1 cellular context compared by ENCODE assay signal in genomic region chr10:98425511-98426352, GRCh38.
TF ChIP-seq lines count a peak whose summit lies in the region.

No MANE protein-coding gene starts in this region.

TF ChIP-seq in GM23338, 12 proteins besides CTCF, POLR2A, EP300 and RAD21 (continued from another document):
- TF ChIP-seq ZNF331 (CRISPR knock-in tag; IDR thresholded peaks at IDR 0.05; ENCODE audit: low read depth) (no peak), ZNF114 (CRISPR knock-in tag; IDR thresholded peaks at IDR 0.05) (no peak), EZH2phosphoT487 (IDR thresholded peaks at IDR 0.05; ENCODE audit: unreplicated experiment) (no peak), ETS1 (IDR thresholded peaks at IDR 0.05) (no peak), EZH2 (IDR thresholded peaks at IDR 0.05; ENCODE audit: low read depth, unreplicated experiment) (no peak)
TF ChIP-seq in GM23338: peak in this region for 0.
